Comparison of ENCODE assay signal across 1 cellular context in the genomic region with DNA sequence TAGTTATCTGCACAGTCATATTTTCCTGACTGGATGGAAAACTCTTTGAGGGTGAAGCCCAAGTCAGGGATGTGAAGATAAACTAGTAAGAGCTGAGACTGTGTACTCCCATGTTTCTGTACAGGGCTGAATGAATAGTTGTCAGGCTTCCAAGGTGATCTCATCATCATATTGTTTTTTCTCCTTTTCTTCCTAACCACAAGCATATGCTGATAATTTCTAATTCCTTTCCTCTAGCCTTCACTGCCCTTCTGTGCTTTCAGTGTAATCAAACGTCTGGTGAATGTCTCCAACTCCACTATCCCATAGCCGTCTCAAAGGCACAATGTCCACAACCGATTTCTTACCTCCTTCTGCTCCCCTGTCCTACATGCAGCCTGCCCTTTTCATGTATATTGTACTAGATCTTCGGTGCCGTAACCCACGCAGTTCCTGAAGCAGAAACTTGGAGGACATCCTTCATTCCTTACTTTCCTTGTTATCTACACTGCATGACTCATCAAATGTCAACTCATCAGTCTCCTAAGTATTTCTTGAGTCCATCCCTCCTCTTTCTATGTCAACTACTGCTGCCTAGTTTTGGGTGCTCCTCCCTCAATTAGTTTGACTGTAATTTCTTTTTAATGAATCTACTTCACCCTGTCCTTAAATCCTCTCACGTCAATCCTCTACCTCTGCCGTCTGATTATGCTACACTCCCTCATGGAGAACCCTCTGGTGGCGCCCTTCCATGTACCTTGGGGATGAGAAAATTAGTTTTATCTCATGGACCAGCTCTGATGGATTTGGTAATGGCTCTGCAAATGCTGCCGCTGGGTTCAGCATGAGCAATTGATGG.
TF ChIP-seq lines count a peak whose summit lies in the region.

No MANE protein-coding gene starts in this region.

TF ChIP-seq in K562, 482 proteins besides CTCF, POLR2A, EP300 and RAD21 (continued from another document):
- TF ChIP-seq, protein P1, sequence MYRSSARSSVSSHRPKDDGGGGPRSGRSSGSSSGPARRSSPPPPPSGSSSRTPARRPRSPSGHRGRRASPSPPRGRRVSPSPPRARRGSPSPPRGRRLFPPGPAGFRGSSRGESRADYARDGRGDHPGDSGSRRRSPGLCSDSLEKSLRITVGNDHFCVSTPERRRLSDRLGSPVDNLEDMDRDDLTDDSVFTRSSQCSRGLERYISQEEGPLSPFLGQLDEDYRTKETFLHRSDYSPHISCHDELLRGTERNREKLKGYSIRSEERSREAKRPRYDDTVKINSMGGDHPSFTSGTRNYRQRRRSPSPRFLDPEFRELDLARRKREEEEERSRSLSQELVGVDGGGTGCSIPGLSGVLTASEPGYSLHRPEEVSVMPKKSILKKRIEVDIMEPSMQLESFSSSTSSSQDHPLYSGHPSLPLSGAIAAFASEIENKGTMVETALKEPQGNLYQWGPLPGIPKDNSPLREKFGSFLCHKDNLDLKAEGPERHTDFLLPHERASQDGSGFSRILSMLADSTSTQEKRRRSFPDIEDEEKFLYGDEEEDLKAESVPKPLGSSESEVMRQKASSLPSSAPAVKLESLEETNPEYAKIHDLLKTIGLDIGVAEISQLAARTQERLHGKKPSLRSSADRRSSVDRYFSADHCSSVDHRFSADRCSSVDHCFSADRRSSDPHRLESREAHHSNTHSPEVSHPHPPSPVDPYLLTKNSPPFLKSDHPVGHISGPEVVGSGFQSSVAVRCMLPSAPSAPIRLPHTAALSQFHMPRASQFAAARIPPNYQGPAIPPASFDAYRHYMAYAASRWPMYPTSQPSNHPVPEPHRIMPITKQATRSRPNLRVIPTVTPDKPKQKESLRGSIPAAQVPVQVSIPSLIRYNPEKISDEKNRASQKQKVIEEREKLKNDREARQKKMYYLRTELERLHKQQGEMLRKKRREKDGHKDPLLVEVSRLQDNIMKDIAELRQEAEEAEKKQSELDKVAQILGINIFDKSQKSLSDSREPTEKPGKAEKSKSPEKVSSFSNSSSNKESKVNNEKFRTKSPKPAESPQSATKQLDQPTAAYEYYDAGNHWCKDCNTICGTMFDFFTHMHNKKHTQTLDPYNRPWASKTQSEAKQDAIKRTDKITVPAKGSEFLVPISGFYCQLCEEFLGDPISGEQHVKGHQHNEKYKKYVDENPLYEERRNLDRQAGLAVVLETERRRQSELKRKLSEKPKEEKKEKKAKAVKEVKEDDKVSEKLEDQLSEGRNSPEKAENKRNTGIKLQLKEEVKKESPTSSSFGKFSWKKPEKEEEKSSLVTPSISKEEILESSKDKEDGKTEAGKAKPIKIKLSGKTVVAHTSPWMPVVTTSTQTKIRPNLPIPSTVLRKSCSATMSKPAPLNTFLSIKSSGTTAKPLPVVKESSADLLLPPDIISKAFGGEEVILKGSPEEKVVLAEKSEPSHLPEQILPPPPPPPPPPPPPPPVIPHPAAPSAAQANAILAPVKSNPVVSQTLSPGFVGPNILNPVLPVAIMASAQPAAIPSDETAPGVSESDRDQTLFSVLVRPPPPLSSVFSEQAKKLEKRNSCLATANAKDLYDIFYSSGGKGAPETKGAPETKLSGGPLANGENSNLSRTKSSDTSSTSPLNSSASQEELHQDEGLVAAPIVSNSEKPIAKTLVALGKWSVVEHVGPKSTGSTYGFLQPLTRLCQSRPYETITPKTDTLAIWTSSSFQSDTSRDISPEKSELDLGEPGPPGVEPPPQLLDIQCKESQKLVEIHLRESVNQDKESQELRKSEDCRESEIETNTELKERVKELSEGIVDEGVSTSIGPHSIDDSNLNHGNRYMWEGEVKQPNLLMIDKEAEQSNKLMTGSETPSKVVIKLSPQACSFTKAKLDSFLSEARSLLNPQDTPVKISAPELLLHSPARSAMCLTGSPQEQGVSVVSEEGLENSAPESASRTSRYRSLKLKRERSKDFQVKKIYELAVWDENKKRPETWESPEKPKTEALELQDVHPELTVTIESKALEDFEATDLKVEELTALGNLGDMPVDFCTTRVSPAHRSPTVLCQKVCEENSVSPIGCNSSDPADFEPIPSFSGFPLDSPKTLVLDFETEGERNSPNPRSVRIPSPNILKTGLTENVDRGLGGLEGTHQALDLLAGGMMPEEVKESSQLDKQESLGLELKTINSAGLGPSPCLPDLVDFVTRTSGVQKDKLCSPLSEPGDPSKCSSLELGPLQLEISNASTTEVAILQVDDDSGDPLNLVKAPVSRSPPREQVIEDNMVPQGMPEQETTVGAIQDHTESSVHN (IDR thresholded peaks at IDR 0.05; ENCODE audit: borderline replicate concordance in 1 of 2, low read depth in 1 of 2): peak in 1 of 2 experiments; percentile 48; a peak in 1 of 4 replicates
- TF ChIP-seq ESRRA (IDR thresholded peaks at IDR 0.05; ENCODE audit: borderline replicate concordance, low read depth) (peak; percentile 47; the same call in 1 of the 2 replicates), HNRNPLL (IDR thresholded peaks at IDR 0.05; ENCODE audit: low read depth, low read length, poor library complexity, severe bottlenecking) (peak; percentile 38), HSF4 (CRISPR knock-in tag; IDR thresholded peaks at IDR 0.05; ENCODE audit: borderline replicate concordance) (no peak), SMARCC2 (IDR thresholded peaks at IDR 0.05; ENCODE audit: low read depth) (peak; percentile 88), TEAD2 (tag; IDR thresholded peaks at IDR 0.05) (no peak), ZBTB33 (CRISPR knock-in tag; IDR thresholded peaks at IDR 0.05) (peak; percentile 65; the same call in 1 of the 2 replicates), ZNF639 (CRISPR knock-in tag; conservative IDR thresholded peaks at IDR 0.05 in 1 of 2, IDR thresholded peaks at IDR 0.05 in 1 of 2) (0 out of 4 replicates have a peak, but pooled peaks of 1 of the 2 experiments have one; percentile 20), JUN (IDR thresholded peaks at IDR 0.05; ENCODE audit: borderline replicate concordance, low read depth, low read length) (peak; percentile 82), JUN (CRISPR knock-in tag; IDR thresholded peaks at IDR 0.05; ENCODE audit: borderline replicate concordance) (no peak), NFE2L1 (tag; IDR thresholded peaks at IDR 0.05; ENCODE audit: borderline replicate concordance, low read depth) (peak; percentile 96), MCM2 (IDR thresholded peaks at IDR 0.05; ENCODE audit: low read depth) (no peak), ADNP (tag; IDR thresholded peaks at IDR 0.05) (peak; percentile 62; the same call in 1 of the 2 replicates)
